18 cellular contexts compared by ENCODE assay signal in the genomic region with DNA sequence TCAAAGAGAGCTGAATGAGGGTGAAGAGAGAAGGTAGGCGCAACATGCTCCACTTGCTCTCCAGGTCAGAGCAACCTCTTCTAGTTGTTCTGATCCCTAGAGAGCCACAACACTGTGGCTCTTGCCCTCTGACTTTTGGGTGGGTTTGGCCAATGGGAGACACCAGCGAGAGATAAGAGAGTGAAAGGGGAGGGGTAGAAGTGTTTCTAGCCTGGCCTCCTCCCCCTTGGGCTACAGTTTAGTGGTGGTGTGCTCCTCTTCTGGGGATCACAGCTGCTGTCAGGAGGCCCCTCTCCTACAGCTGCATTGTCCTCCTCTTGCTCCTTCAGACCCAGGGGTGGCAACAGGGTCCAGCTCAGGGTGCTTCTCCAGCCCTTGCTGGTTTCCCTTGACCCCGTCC.
"Had no signal": no experiment of that assay in that cellular context is flagged by ENCODE, and none has a peak within 500 bp of the region (broad histone marks: within the 10 kb centered on the region; RNA-seq: fewer than 3 reads in every experiment).

No MANE protein-coding gene starts in this region.

- ATAC-seq: foreskin keratinocyte; left ventricle myocardium superior; natural killer cell treated with Interleukin-12 subunit alpha and Interleukin-12 subunit beta and Interleukin-15 and Interleukin-18, amount 100 ng/mL, for 72 hours; pancreas; right cardiac atrium had no signal

- H3K4me3 ChIP-seq: esophagus squamous epithelium, lung, neural progenitor cell, pancreas, stomach, thoracic aorta, transverse colon had no signal

- H3K9ac ChIP-seq: neural progenitor cell had no signal

- H3K27me3 ChIP-seq: neural progenitor cell, pancreas, stomach, transverse colon had no signal

- H2AFZ ChIP-seq: neural progenitor cell had no signal

- DNase-seq: dermis blood vessel endothelial cell; esophagus squamous epithelium; foreskin keratinocyte; left ventricle myocardium superior; mesenchymal stem cell; midbrain; occipital lobe; pancreas; stimulated activated CD4-positive, alpha-beta T cell treated with anti-CD3 and anti-CD28 coated beads, Interleukin-12 subunit alpha, Interleukin-12 subunit beta, amount 100 ng/mL, for 4 hours; stimulated activated naive CD4-positive, alpha-beta T cell; stomach; substantia nigra had no signal

- H3K4me1 ChIP-seq: esophagus squamous epithelium, foreskin keratinocyte, neural progenitor cell, pancreas, stomach, transverse colon had no signal

- H3K36me3 ChIP-seq: esophagus squamous epithelium, neural progenitor cell, pancreas, stomach, thoracic aorta, transverse colon had no signal

- H3K27ac ChIP-seq: foreskin keratinocyte, neural progenitor cell, pancreas, stomach, thoracic aorta, transverse colon had no signal

- H3K4me2 ChIP-seq: neural progenitor cell had no signal

- H3K9me3 ChIP-seq: esophagus squamous epithelium, pancreas, stomach, thoracic aorta, transverse colon had no signal
